ENCODE assay signal across 1 cellular context in genomic region chr10:95209509-95210127, GRCh38.
TF ChIP-seq lines count a peak whose summit lies in the region.

No MANE protein-coding gene starts in this region.

TF ChIP-seq in HCT116, 20 proteins besides CTCF, POLR2A, EP300 and RAD21 (continued from another document):
- TF ChIP-seq REST (IDR thresholded peaks at IDR 0.05; ENCODE audit: low read depth) = no peak
- no peak for TF ChIP-seq EGR1 (IDR thresholded peaks at IDR 0.05; ENCODE audit: low read depth)
- TF ChIP-seq JUND (IDR thresholded peaks at IDR 0.05) = no peak
- TF ChIP-seq POLR2AphosphoS5 (IDR thresholded peaks at IDR 0.05; ENCODE audit: low read depth, low read length) = no peak
- TF ChIP-seq ELF1 (IDR thresholded peaks at IDR 0.05; ENCODE audit: borderline replicate concordance, low read depth) = no peak
- no peak for TF ChIP-seq ZBTB33 (IDR thresholded peaks at IDR 0.05; ENCODE audit: extremely low read depth, insufficient replicate concordance, low read length)
